Comparison of ENCODE assay signal across 8 cellular contexts in genomic region chr12:95218164-95218851, GRCh38. TPM values are rescaled to one million over a fixed set of nuclear protein-coding genes. Genes with fewer than 3 reads are reported as not detected.
A peak's percentile ranks its signal among the peaks of the same experiment; 100 is the strongest.
DNase-seq lines count a peak whose midpoint lies in the region; ATAC-seq and TF ChIP-seq lines count a peak whose summit lies in the region.

No MANE protein-coding gene starts in this region.

- H3K27ac ChIP-seq in right cardiac atrium (ENCODE audit: low read length): peak overlapping the region; percentile 87

- peak overlapping the region; percentile 79 for H3K4me3 ChIP-seq in right cardiac atrium (ENCODE audit: low read length)
- H3K4me3 ChIP-seq in retinal pigment epithelial cell (ENCODE audit: low read length): peak overlapping the region; percentile 90

- under 1% methylated on average over 29 of the region's 29 CpGs for WGBS in right cardiac atrium

- peak overlapping the region; percentile 98 for H3K27ac Mint-ChIP-seq in activated naive CD4-positive, alpha-beta T cell treated with anti-CD3 and anti-CD28 coated beads, Interleukin-2, amount 50 U/mL, for 24 hours

- H3K4me3 Mint-ChIP-seq in activated naive CD4-positive, alpha-beta T cell treated with anti-CD3 and anti-CD28 coated beads, Interleukin-2, amount 50 U/mL, for 24 hours: peak overlapping the region; percentile 97

- no peaks in the 10 kb centered on the region for H3K4me1 ChIP-seq in right cardiac atrium (ENCODE audit: control insufficient read depth, insufficient read depth, low read length)

- DNase-seq in activated CD4-positive, alpha-beta T cell treated with anti-CD3 and anti-CD28 coated beads for 4 hours: peak; percentile 7 to 53
- DNase-seq in activated CD4-positive, alpha-beta T cell treated with anti-CD3 and anti-CD28 coated beads for 1 hour: no peak
- peak; percentile 53 for DNase-seq in NCI-H510A (lab: John Stamatoyannopoulos, UW)
- no peak for DNase-seq in right cardiac atrium
- no peak for DNase-seq in retinal pigment epithelial cell (ENCODE audit: low read depth)
- no peak for DNase-seq in HK-2 (ENCODE audit: unreplicated experiment)

- H3K9me3 ChIP-seq in right cardiac atrium (ENCODE audit: control insufficient read depth, low read length): no peaks in the 10 kb centered on the region

- no peak for TF ChIP-seq CTCF in retinal pigment epithelial cell (conservative IDR thresholded peaks at IDR 0.05; ENCODE audit: low read depth, low read length)

- intact Hi-C loops in right cardiac atrium (cut with DNase I): loop anchor here (5.0 to 10.0 kb wide), 4 partner anchors 54 to 259 kb away; no protein-coding TSS in a partner anchor

- H3K27me3 Mint-ChIP-seq in activated naive CD4-positive, alpha-beta T cell treated with anti-CD3 and anti-CD28 coated beads, Interleukin-2, amount 50 U/mL, for 24 hours: no peaks in the 10 kb centered on the region

- ATAC-seq in HG03097 (IDR thresholded peaks at IDR 0.05; ENCODE audit: low FRiP score, unreplicated experiment) (peak; percentile 3), right cardiac atrium (peak in 1 of 2 donors; percentile 17)

- H3K4me1 Mint-ChIP-seq in activated naive CD4-positive, alpha-beta T cell treated with anti-CD3 and anti-CD28 coated beads, Interleukin-2, amount 50 U/mL, for 24 hours: peaks cover 52% of the 10 kb centered on the region

- no peaks in the 10 kb centered on the region for H3K36me3 Mint-ChIP-seq in activated naive CD4-positive, alpha-beta T cell treated with anti-CD3 and anti-CD28 coated beads, Interleukin-2, amount 50 U/mL, for 24 hours

- H3K27me3 ChIP-seq in right cardiac atrium (ENCODE audit: control insufficient read depth, insufficient read depth): no peaks in the 10 kb centered on the region

- H3K9me3 Mint-ChIP-seq in activated naive CD4-positive, alpha-beta T cell treated with anti-CD3 and anti-CD28 coated beads, Interleukin-2, amount 50 U/mL, for 24 hours: no peaks in the 10 kb centered on the region

RNA-seq across cellular contexts. Expression of gene VEZT, which starts 0.7 kb away (rescaled TPM):
- total RNA-seq in right cardiac atrium: 10 to 100 TPM; 58.9 to 78.6 (median 69.9) TPM
- polyA plus RNA-seq in right cardiac atrium: 20.8 TPM

RNA-seq across cellular contexts. Expression of gene FGD6, which starts 1.0 kb away (rescaled TPM):
- total RNA-seq in right cardiac atrium: 10 to 100 TPM; 18.9 to 23.8 (median 20.8) TPM
- polyA plus RNA-seq in right cardiac atrium: 2.9 TPM

Comparison
In these comparisons a context has a peak if more than half of its experiments do, and no peak if none do; other contexts are left out.
1. DNase-seq: peak in activated CD4-positive, alpha-beta T cell treated with anti-CD3 and anti-CD28 coated beads for 4 hours (2 of 2) and NCI-H510A (single experiment); none in activated CD4-positive, alpha-beta T cell treated with anti-CD3 and anti-CD28 coated beads for 1 hour (single experiment), right cardiac atrium (0 of 3), retinal pigment epithelial cell (single experiment) and HK-2 (single experiment).